8 cellular contexts compared by ENCODE assay signal in the genomic region with DNA sequence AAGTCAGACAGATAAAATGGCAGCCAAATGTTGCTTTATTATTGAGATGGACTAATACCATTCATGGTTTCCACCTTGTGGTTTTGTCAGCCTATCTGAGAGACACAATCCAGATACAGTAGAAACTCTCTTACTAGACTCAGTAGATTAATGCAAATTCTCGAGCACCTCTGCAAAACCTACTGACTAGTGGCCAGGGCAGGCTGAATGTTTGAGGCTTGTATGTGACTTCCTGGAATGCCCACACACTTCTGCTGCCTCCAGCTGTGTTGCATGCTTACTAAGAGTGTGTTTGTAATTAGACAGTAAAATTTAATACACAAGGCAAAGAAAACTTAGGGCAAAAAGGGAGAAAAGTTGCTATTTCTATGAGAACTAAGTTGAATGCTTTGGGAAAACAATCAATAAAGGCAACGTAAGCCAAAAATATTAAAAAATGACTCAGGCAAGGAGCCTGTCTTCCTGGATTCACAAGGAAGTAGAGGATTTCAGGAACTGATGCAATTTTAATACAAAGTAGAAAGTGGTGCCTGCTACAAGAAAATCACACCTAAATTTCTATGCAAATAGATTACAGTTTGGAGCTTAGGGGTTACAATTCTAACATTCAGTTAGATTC. TPM values are rescaled to one million over a fixed set of nuclear protein-coding genes. Genes with fewer than 3 reads are reported as not detected.
DNase-seq lines count a peak whose midpoint lies in the region; ATAC-seq and TF ChIP-seq lines count a peak whose summit lies in the region.

No MANE protein-coding gene starts in this region.

- ATAC-seq in GM21515 (IDR thresholded peaks at IDR 0.05; ENCODE audit: unreplicated experiment) (peak; percentile 73), HG03460 (IDR thresholded peaks at IDR 0.05; ENCODE audit: unreplicated experiment) (peak; percentile 77), heart left ventricle (no peak)

- H3K36me3 ChIP-seq in ovary (no peaks in the 10 kb centered on the region), heart left ventricle (no peaks in the 10 kb centered on the region)

- no peak for TF ChIP-seq CTCF in GM10266 (IDR thresholded peaks at IDR 0.05; ENCODE audit: control insufficient read depth, insufficient read depth, low read depth, missing control alignments)
- no peak for TF ChIP-seq CTCF in epithelial cell of esophagus (IDR thresholded peaks at IDR 0.05; ENCODE audit: insufficient read depth, low read depth, low read length, missing control alignments)
- TF ChIP-seq CTCF in ovary (IDR thresholded peaks at IDR 0.05), result no peak
- TF ChIP-seq CTCF in heart left ventricle (IDR thresholded peaks at IDR 0.05), result no peak

- no peak overlapping the region for H3K4me3 ChIP-seq in epithelial cell of esophagus (ENCODE audit: low read length)
- H3K4me3 ChIP-seq in ovary, result no peak overlapping the region
- no peak overlapping the region for H3K4me3 ChIP-seq in heart left ventricle

- intact Hi-C loops in ovary (cut with DNase I), result loop anchor here in 1 of 4 donors (5.0 kb wide), 1 partner anchor 570 kb away; no protein-coding TSS in a partner anchor
- intact Hi-C loops in heart left ventricle (cut with DNase I), result loop anchor here in 1 of 10 donors (5.0 to 10.0 kb wide), 2 partner anchors 1192 to 1860 kb away; a partner anchor contains a TSS

- H3K27me3 ChIP-seq in ovary (no peaks in the 10 kb centered on the region), heart left ventricle (no peaks in the 10 kb centered on the region)

- no peak for TF ChIP-seq POLR2A in ovary (IDR thresholded peaks at IDR 0.05)
- no peak for TF ChIP-seq POLR2A in heart left ventricle (IDR thresholded peaks at IDR 0.05)

- H3K4me1 ChIP-seq in ovary (ENCODE audit: insufficient read depth), result no peaks in the 10 kb centered on the region
- H3K4me1 ChIP-seq in heart left ventricle, result peaks cover 0 to 16% (median 0%) of the 10 kb centered on the region in 12 donors

- TF ChIP-seq EP300 in ovary (IDR thresholded peaks at IDR 0.05), result no peak

- WGBS in ovary, 3 donors, result 26 to 38% (median 34%) methylated on average over 2 of the region's 2 CpGs
- 32 to 42% (median 34%) methylated on average over 2 of the region's 2 CpGs for WGBS in heart left ventricle, 4 donors

- DNase-seq in GM10266 (ENCODE audit: extremely low spot score) (peak; percentile 8), epithelial cell of esophagus (ENCODE audit: low read depth) (peak; percentile 12), ovary (no peak), SHP77 (lab: John Stamatoyannopoulos, UW) (no peak), NCI-H524 (lab: John Stamatoyannopoulos, UW) (no peak), heart left ventricle (no peak)

- H3K27ac ChIP-seq in ovary, result no peak overlapping the region
- H3K27ac ChIP-seq in heart left ventricle, result no peak overlapping the region

- H3K9me3 ChIP-seq in ovary, result no peaks in the 10 kb centered on the region
- no peaks in the 10 kb centered on the region for H3K9me3 ChIP-seq in heart left ventricle

RNA-seq across cellular contexts. Expression of a gene that starts 30.3 kb away (rescaled TPM):
- total RNA-seq in ovary (100 to 1,000 TPM; 155 to 250 (median 211) TPM), heart left ventricle (100 to 1,000 TPM in 1 of 9 donors, 10 to 100 TPM in 8; 52.3 to 109 (median 78.3) TPM)
- polyA plus RNA-seq in ovary (100 to 1,000 TPM; 158 to 168 TPM), heart left ventricle (10 to 100 TPM; 45.5 to 65.3 TPM)

RNA-seq across cellular contexts. Expression of a gene that starts 52.8 kb away (rescaled TPM):
- total RNA-seq in ovary (10 to 100 TPM in 6 of 7 donors, 1 to 10 TPM in 1; 6.8 to 26.0 (median 19.6) TPM), heart left ventricle (10 to 100 TPM in 7 of 9 donors, 1 to 10 TPM in 2; 1.6 to 17.1 (median 13.4) TPM)
- polyA plus RNA-seq in ovary (1 to 10 TPM; 8.4 to 9.5 TPM), heart left ventricle (1 to 10 TPM; 3.8 to 5.7 TPM)

RNA-seq across cellular contexts. Expression of a gene that starts 53.3 kb away (rescaled TPM):
- total RNA-seq in ovary, result 1 to 10 TPM in 1 of 7 donors, under 1 TPM in 5, not detected in 1; 0.10 to 1.4 (median 0.27) TPM
- under 1 TPM; 0.23 to 0.77 TPM for polyA plus RNA-seq in ovary
- 1 to 10 TPM in 5 of 9 donors, under 1 TPM in 3, not detected in 1; 0.47 to 6.6 (median 1.3) TPM for total RNA-seq in heart left ventricle
- polyA plus RNA-seq in heart left ventricle, result under 1 TPM; 0.15 to 0.50 TPM

Comparison
In these comparisons a context has a peak if more than half of its experiments do, and no peak if none do; other contexts are left out.
1. DNase-seq: peak in GM10266 (single experiment) and epithelial cell of esophagus (single experiment); none in ovary (0 of 5), SHP77 (0 of 2), NCI-H524 (0 of 2) and heart left ventricle (0 of 5).
2. ATAC-seq: peak in GM21515 (single experiment) and HG03460 (single experiment); none in heart left ventricle (0 of 4).